Comparison of ENCODE assay signal across 1 cellular context in genomic region chr17:81292450-81292849, GRCh38.
TF ChIP-seq lines count a peak whose summit lies in the region.

No MANE protein-coding gene starts in this region.

TF ChIP-seq in IMR-90, 13 proteins besides CTCF, POLR2A, EP300 and RAD21:
- TF ChIP-seq FOS (IDR thresholded peaks at IDR 0.05; ENCODE audit: low read depth, low read length) (no peak), MXI1 (IDR thresholded peaks at IDR 0.05; ENCODE audit: borderline replicate concordance, low read depth, low read length) (no peak), RFX5 (IDR thresholded peaks at IDR 0.05; ENCODE audit: low read depth, low read length) (no peak), MAFK (IDR thresholded peaks at IDR 0.05; ENCODE audit: low read depth, low read length) (no peak)
TF ChIP-seq in IMR-90: peak in this region for 0.
